In the genomic region with DNA sequence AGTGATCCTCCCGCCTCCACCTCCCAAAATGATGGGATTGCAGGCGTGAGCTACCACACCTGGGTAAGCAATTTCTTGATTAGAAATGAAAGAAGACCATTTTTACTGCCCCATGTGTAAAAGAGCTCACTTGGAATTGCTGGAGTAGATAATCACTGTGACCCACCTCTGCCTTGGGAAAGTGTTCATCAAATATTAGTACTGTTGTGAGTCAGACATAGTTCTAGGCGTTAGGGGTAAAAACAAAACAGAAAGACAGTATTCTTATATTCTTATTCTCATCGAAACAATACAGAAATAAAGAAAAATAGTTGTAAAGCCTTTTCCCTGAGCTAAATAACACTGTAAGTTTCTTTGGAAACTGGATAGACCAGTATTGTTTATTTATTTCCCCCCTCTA, we compare ENCODE assay signal across 17 cellular contexts. TPM values are rescaled to one million over a fixed set of nuclear protein-coding genes. Genes with fewer than 3 reads are reported as not detected.
DNase-seq lines count a peak whose midpoint lies in the region; ATAC-seq, FAIRE-seq and TF ChIP-seq lines count a peak whose summit lies in the region.
"Had no signal": no experiment of that assay in that cellular context is flagged by ENCODE, and none has a peak within 500 bp of the region (broad histone marks: within the 10 kb centered on the region; RNA-seq: fewer than 3 reads in every experiment).

No MANE protein-coding gene starts in this region.

- no peak overlapping the region for H3K4me2 ChIP-seq in GM12878 (ENCODE audit: control insufficient read depth, insufficient read depth)

- no TSS peak for BruUV-seq in GM12878 (replicated peaks; lab: Mats Ljungman, UMichigan)

- TF ChIP-seq EP300 in GM12878 (IDR thresholded peaks at IDR 0.05; ENCODE audit: borderline replicate concordance in 1 of 2, control insufficient read depth in 1 of 2, low read depth in 2 of 2, low read length in 2 of 2): no peak

- H3K27ac Mint-ChIP-seq in stimulated activated naive CD8-positive, alpha-beta T cell treated with anti-CD3 and anti-CD28 coated beads, Interleukin-15, Interleukin-2, amounts not matched to agents 100 ng/mL and 50 ng/mL, for 24 hours: peak overlapping the region; percentile 70
- H3K27ac Mint-ChIP-seq in stimulated activated naive CD8-positive, alpha-beta T cell treated with anti-CD3 and anti-CD28 coated beads, Interleukin-15, amount 100 ng/mL, for 72 hours: no peak overlapping the region
- H3K27ac Mint-ChIP-seq: activated naive CD8-positive, alpha-beta T cell; H9; nephron had no signal

- H3K9me3 ChIP-seq in GM12878 (replicated peaks; ENCODE audit: control insufficient read depth, insufficient read depth, low read length): no peaks in the 10 kb centered on the region
- H3K9me3 ChIP-seq: upper lobe of right lung had no signal

- no peaks in the 10 kb centered on the region for H3K4me1 ChIP-seq in GM12878 (ENCODE audit: control insufficient read depth, insufficient read depth, low read length)

- SMC1A ChIA-PET in GM12878 (lab: Charles Lee; ENCODE audit: uncharacterized antibody, unreplicated experiment): interaction anchor here (1.5 kb wide), 1 partner anchor 21 kb away, joined by 3 read pairs; no protein-coding TSS in a partner anchor

- peaks cover 15% of the 10 kb centered on the region for H3K36me3 Mint-ChIP-seq in stimulated activated naive CD8-positive, alpha-beta T cell treated with anti-CD3 and anti-CD28 coated beads, Interleukin-15, Interleukin-2, amounts not matched to agents 100 ng/mL and 50 ng/mL, for 24 hours (ENCODE audit: low read depth)

- in situ Hi-C loops in GM12878 (cut with MboI): no loop called here

- CTCF ChIA-PET in GM12878 (lab: Yijun Ruan, JAX): no interaction called here

- no peak overlapping the region for H2AFZ ChIP-seq in GM12878 (ENCODE audit: control insufficient read depth, low read depth, low read length)

- H4K20me1 ChIP-seq in GM12878 (ENCODE audit: control insufficient read depth, insufficient read depth): no peaks in the 10 kb centered on the region

- ATAC-seq in stimulated activated naive CD8-positive, alpha-beta T cell treated with anti-CD3 and anti-CD28 coated beads, Interleukin-15, amount 100 ng/mL, for 72 hours: no peak
- ATAC-seq in GM12878 (no peak), HG03378 (IDR thresholded peaks at IDR 0.05; ENCODE audit: unreplicated experiment) (no peak)

- no peak for TF ChIP-seq RAD21 in GM12878 (IDR thresholded peaks at IDR 0.05; ENCODE audit: insufficient read depth, low read depth, low read length)

- H3K9ac ChIP-seq in GM12878 (ENCODE audit: control insufficient read depth, insufficient read depth, low read length): no peak overlapping the region

- no peak overlapping the region for H3K4me3 Mint-ChIP-seq in stimulated activated naive CD8-positive, alpha-beta T cell treated with anti-CD3 and anti-CD28 coated beads, Interleukin-15, Interleukin-2, amounts not matched to agents 100 ng/mL and 50 ng/mL, for 24 hours
- no peak overlapping the region for H3K4me3 Mint-ChIP-seq in stimulated activated naive CD8-positive, alpha-beta T cell treated with anti-CD3 and anti-CD28 coated beads, Interleukin-15, amount 100 ng/mL, for 72 hours
- H3K4me3 Mint-ChIP-seq: activated naive CD8-positive, alpha-beta T cell; dendritic cell treated with granulocyte-macrophage colony-stimulating factor and Interleukin-4, amounts not matched to agents 40 ng/mL and 50 ng/mL, for 4 days; H9; nephron had no signal

- H3K4me3 ChIP-seq in GM12878: no peak overlapping the region
- H3K4me3 ChIP-seq: upper lobe of right lung had no signal

- intact Hi-C loops in GM12878 (cut with micrococcal nuclease; ENCODE audit: unreplicated experiment): no loop called here

- RAD21 ChIA-PET in GM12878 (lab: Charles Lee; ENCODE audit: unreplicated experiment): no interaction called here

- no peaks in the 10 kb centered on the region for H3K79me2 ChIP-seq in GM12878 (ENCODE audit: control insufficient read depth, insufficient read depth, low read length)

- no peaks in the 10 kb centered on the region for H3K9me3 Mint-ChIP-seq in stimulated activated naive CD8-positive, alpha-beta T cell treated with anti-CD3 and anti-CD28 coated beads, Interleukin-15, Interleukin-2, amounts not matched to agents 100 ng/mL and 50 ng/mL, for 24 hours
- no peaks in the 10 kb centered on the region for H3K9me3 Mint-ChIP-seq in stimulated activated naive CD8-positive, alpha-beta T cell treated with anti-CD3 and anti-CD28 coated beads, Interleukin-15, amount 100 ng/mL, for 72 hours
- H3K9me3 Mint-ChIP-seq: dendritic cell treated with granulocyte-macrophage colony-stimulating factor and Interleukin-4, amounts not matched to agents 40 ng/mL and 50 ng/mL, for 4 days; H9; nephron had no signal

- no peak overlapping the region for H3K27ac ChIP-seq in GM12878 (ENCODE audit: control insufficient read depth, insufficient read depth)
- no peak overlapping the region for H3K27ac ChIP-seq in caudate nucleus (ENCODE audit: low read depth, low read length)
- H3K27ac ChIP-seq: upper lobe of right lung had no signal

- H3K27me3 Mint-ChIP-seq in stimulated activated naive CD8-positive, alpha-beta T cell treated with anti-CD3 and anti-CD28 coated beads, Interleukin-15, Interleukin-2, amounts not matched to agents 100 ng/mL and 50 ng/mL, for 24 hours: no peaks in the 10 kb centered on the region
- no peaks in the 10 kb centered on the region for H3K27me3 Mint-ChIP-seq in stimulated activated naive CD8-positive, alpha-beta T cell treated with anti-CD3 and anti-CD28 coated beads, Interleukin-15, amount 100 ng/mL, for 72 hours
- H3K27me3 Mint-ChIP-seq: activated naive CD8-positive, alpha-beta T cell; dendritic cell treated with granulocyte-macrophage colony-stimulating factor and Interleukin-4, amounts not matched to agents 40 ng/mL and 50 ng/mL, for 4 days had no signal

- H3K36me3 ChIP-seq in GM12878 (ENCODE audit: control insufficient read depth in 2 of 2, insufficient read depth in 2 of 2, low read length in 1 of 2): no peaks in the 10 kb centered on the region; a peak in 1 of 4 replicates

- TF ChIP-seq CTCF in GM12878 (IDR thresholded peaks at IDR 0.05 in 2 of 3, conservative IDR thresholded peaks at IDR 0.05 in 1 of 3; ENCODE audit: control insufficient read depth in 2 of 3, extremely low read depth in 1 of 3, insufficient read depth in 1 of 3, low read depth in 3 of 3, low read length in 3 of 3): no peak

- no peak for FAIRE-seq in GM12878 (lab: Jason Lieb, UNC)

- DNase-seq in stimulated activated naive CD8-positive, alpha-beta T cell treated with anti-CD3 and anti-CD28 coated beads, Interleukin-15, amount 100 ng/mL, for 72 hours: no peak
- DNase-seq in GM12878 (ENCODE audit: low read depth, low spot score) (no peak), iris pigment epithelial cell (ENCODE audit: low read depth) (peak; percentile 51), caudate nucleus (lab: John Stamatoyannopoulos, UW) (no peak), nucleus accumbens (lab: John Stamatoyannopoulos, UW) (no peak)
- DNase-seq in stimulated activated CD4-positive, alpha-beta T cell treated with anti-CD3 and anti-CD28 coated beads, Interleukin-4, amount 100 ng/mL, for 24 hours: no peak
- DNase-seq: DMS79 treated with DMSO at 0.1 percent for 48 hours, H9, NCI-H1417 treated with DMSO at 0.1 percent for 48 hours, NCI-H748 treated with DMSO at 0.1 percent for 48 hours, upper lobe of right lung had no signal

- no peak for TF ChIP-seq POLR2A in GM12878 (IDR thresholded peaks at IDR 0.05; ENCODE audit: low read depth, low read length)

- H3K27me3 ChIP-seq in GM12878 (replicated peaks in 1 of 2; ENCODE audit: control insufficient read depth in 2 of 2, insufficient read depth in 2 of 2, low read length in 1 of 2): no peaks in the 10 kb centered on the region
- H3K27me3 ChIP-seq: upper lobe of right lung had no signal

- POLR2A ChIA-PET in GM12878 (lab: Charles Lee): no interaction called here

- no peaks in the 10 kb centered on the region for H3K4me1 Mint-ChIP-seq in stimulated activated naive CD8-positive, alpha-beta T cell treated with anti-CD3 and anti-CD28 coated beads, Interleukin-15, Interleukin-2, amounts not matched to agents 100 ng/mL and 50 ng/mL, for 24 hours (ENCODE audit: low read depth)
- H3K4me1 Mint-ChIP-seq in stimulated activated naive CD8-positive, alpha-beta T cell treated with anti-CD3 and anti-CD28 coated beads, Interleukin-15, amount 100 ng/mL, for 72 hours: no peaks in the 10 kb centered on the region
- H3K4me1 Mint-ChIP-seq: H9, nephron had no signal

- 37% methylated on average over 4 of the region's 4 CpGs for WGBS in GM12878 (ENCODE audit: insufficient coverage, insufficient replicate concordance, low lambda C conversion rate, missing lambda C conversion rate)

RNA-seq across cellular contexts. Expression of a gene that starts 36.2 kb away (rescaled TPM):
- not detected in 2 replicates for total RNA-seq in GM12878 (2013; cell fraction: nucleolus; rRNA removed)
- total RNA-seq in GM12878 (2014; rRNA removed) (not detected in 2 replicates), GM12878 (2014; rRNA removed; fragmentation: Illumina TruSeq; extraction: Trizol) (not detected in 2 replicates), GM12878 (2021) (not detected in 2 replicates)
- polyA plus RNA-seq in GM12878 (2011; ENCODE audit: low read depth): not detected
- polyA plus RNA-seq in GM12878 (2011; rRNA removed) (not detected in 2 replicates), GM12878 (2014; fragmentation: Illumina TruSeq; extraction: Trizol) (not detected in 2 replicates), GM12878 (2014; fragmentation: Nextera tagmentation; extraction: Ambion mirVana) (not detected), GM12878 (2014; rRNA removed) (not detected in 2 replicates), GM12878 (2016; fragmentation: Nextera tagmentation; extraction: Ambion mirVana) (under 1 TPM in 1 of 2 experiments, not detected in 1; 0.09 TPM)
- not detected in 2 replicates for polyA plus RNA-seq in GM12878 (2011; cell fraction: cytosol; rRNA removed)
- not detected in 2 replicates for polyA plus RNA-seq in GM12878 (2011; cell fraction: nucleus; rRNA removed)
- not detected in 2 replicates for polyA plus RNA-seq in GM12878 (2012)
- not detected in 2 replicates for polyA minus RNA-seq in GM12878 (2011; rRNA and poly(A)+ RNA removed)
- polyA minus RNA-seq in GM12878 (2011; cell fraction: cytosol; rRNA and poly(A)+ RNA removed): not detected in 2 replicates
- polyA minus RNA-seq in GM12878 (2011; cell fraction: nucleus; rRNA and poly(A)+ RNA removed): not detected in 2 replicates
- total RNA-seq: glomerular endothelial cell, upper lobe of right lung had no signal

RNA-seq across cellular contexts. Expression of a gene that starts 40.9 kb away (rescaled TPM):
- 0.21 TPM in 1 of 2 replicates, not detected in the other for total RNA-seq in GM12878 (2013; cell fraction: nucleolus; rRNA removed)
- not detected in 2 replicates for total RNA-seq in GM12878 (2014; rRNA removed)
- not detected in 2 replicates for total RNA-seq in GM12878 (2014; rRNA removed; fragmentation: Illumina TruSeq; extraction: Trizol)
- total RNA-seq in GM12878 (2021): not detected in 2 replicates
- not detected for polyA plus RNA-seq in GM12878 (2011; ENCODE audit: low read depth)
- polyA plus RNA-seq in GM12878 (2011; rRNA removed): not detected in 2 replicates
- polyA plus RNA-seq in GM12878 (2011; cell fraction: cytosol; rRNA removed): not detected in 2 replicates
- polyA plus RNA-seq in GM12878 (2011; cell fraction: nucleus; rRNA removed): not detected in 2 replicates
- not detected in 2 replicates for polyA plus RNA-seq in GM12878 (2012)
- not detected in 2 replicates for polyA plus RNA-seq in GM12878 (2014; fragmentation: Illumina TruSeq; extraction: Trizol)
- not detected for polyA plus RNA-seq in GM12878 (2014; fragmentation: Nextera tagmentation; extraction: Ambion mirVana)
- not detected in 2 replicates for polyA plus RNA-seq in GM12878 (2014; rRNA removed)
- polyA plus RNA-seq in GM12878 (2016; fragmentation: Nextera tagmentation; extraction: Ambion mirVana): not detected
- polyA minus RNA-seq in GM12878 (2011; rRNA and poly(A)+ RNA removed): 0.10 TPM in 1 of 2 replicates, not detected in the other
- not detected in 2 replicates for polyA minus RNA-seq in GM12878 (2011; cell fraction: cytosol; rRNA and poly(A)+ RNA removed)
- polyA minus RNA-seq in GM12878 (2011; cell fraction: nucleus; rRNA and poly(A)+ RNA removed): not detected in 2 replicates
- total RNA-seq: glomerular endothelial cell, upper lobe of right lung had no signal
